ENCODE assay signal across 19 cellular contexts in genomic region chr1:184034761-184035379, GRCh38. TPM values are rescaled to one million over a fixed set of nuclear protein-coding genes. Genes with fewer than 3 reads are reported as not detected.
DNase-seq lines count a peak whose midpoint lies in the region; ATAC-seq, FAIRE-seq and TF ChIP-seq lines count a peak whose summit lies in the region.
"Had no signal": no experiment of that assay in that cellular context is flagged by ENCODE, and none has a peak within 500 bp of the region (broad histone marks: within the 10 kb centered on the region; RNA-seq: fewer than 3 reads in every experiment).

No MANE protein-coding gene starts in this region.

- H3K27me3 Mint-ChIP-seq in neural crest cell (ENCODE audit: low read depth): peaks cover 8% of the 10 kb centered on the region

- no peak for FAIRE-seq in HepG2 (lab: Jason Lieb, UNC)

- H4K20me1 ChIP-seq in HepG2 (ENCODE audit: insufficient read depth, low read length): no peaks in the 10 kb centered on the region

- H3K79me2 ChIP-seq in HepG2 (ENCODE audit: insufficient read depth, low read length): no peaks in the 10 kb centered on the region

- no TSS peak for BruUV-seq in HepG2 (replicated peaks; lab: Mats Ljungman, UMichigan)

- TF ChIP-seq CTCF in HepG2 (CRISPR knock-in tag; IDR thresholded peaks at IDR 0.05) (no peak), right lobe of liver (IDR thresholded peaks at IDR 0.05) (no peak), neural crest cell (conservative IDR thresholded peaks at IDR 0.05) (no peak), coronary artery (IDR thresholded peaks at IDR 0.05) (no peak)

- intact Hi-C loops in HepG2 (cut with micrococcal nuclease; ENCODE audit: unreplicated experiment) (loop anchor here (5.0 to 10.0 kb wide), 2 partner anchors 38 to 190 kb away; no protein-coding TSS in a partner anchor), right lobe of liver (cut with DNase I) (no loop called here)

- H3K9me3 Mint-ChIP-seq in neural crest cell: no peaks in the 10 kb centered on the region
- H3K9me3 Mint-ChIP-seq: CD4-positive, alpha-beta T cell had no signal

- peak overlapping the region; percentile 68 for H3K4me3 Mint-ChIP-seq in neural crest cell

- DNase-seq in HepG2 (ENCODE audit: low spot score) (peak; percentile 24), right lobe of liver (no peak), caudate nucleus (lab: John Stamatoyannopoulos, UW) (no peak), neural crest cell (ENCODE audit: low read depth, low spot score) (no peak), coronary artery (ENCODE audit: low spot score) (no peak), NCI-H2227 treated with DMSO at 0.1 percent for 48 hours (lab: John Stamatoyannopoulos, UW) (no peak)
- DNase-seq: CD4-positive, alpha-beta T cell; DMS153; GF-D8; GM23248; HCEC 1CT; MV-4-11; NCI-H1694 treated with DMSO at 0.1 percent for 48 hours; NCI-H510A treated with DMSO at 0.1 percent for 48 hours; PC-3; RPMI8226; SHP77 treated with DMSO at 0.1 percent for 48 hours had no signal

- peaks cover 1 to 47% of the 10 kb centered on the region in 2 experiments; a peak in 4 of 5 replicates for H3K27me3 ChIP-seq in HepG2 (ENCODE audit: control insufficient read depth in 1 of 2, insufficient read depth in 2 of 2, low read length in 2 of 2)
- peaks cover 0 to 7% of the 10 kb centered on the region in 2 donors for H3K27me3 ChIP-seq in right lobe of liver

- no peak for TF ChIP-seq RAD21 in HepG2 (CRISPR knock-in tag; IDR thresholded peaks at IDR 0.05)

- in situ Hi-C loops in HepG2 (cut with HindIII; ENCODE audit: extremely low pct_ligation_motif_present, low pct_unique_long_range_greater_than_20kb): no loop called here

- CTCF ChIA-PET in HepG2 (lab: Yijun Ruan, JAX; ENCODE audit: low intra/inter-chr PET ratio, low total read pairs): no interaction called here

- H3K4me2 ChIP-seq in HepG2 (ENCODE audit: low read depth, low read length): no peak overlapping the region

- H3K27ac ChIP-seq in HepG2 (ENCODE audit: extremely low read length, insufficient read depth, low read length) (no peak overlapping the region), right lobe of liver (no peak overlapping the region), caudate nucleus (ENCODE audit: low read depth, low read length) (peak overlapping the region; percentile 96), coronary artery (no peak overlapping the region)
- H3K27ac ChIP-seq: GM23248 had no signal

- H3K36me3 ChIP-seq in HepG2 (replicated peaks in 1 of 2; ENCODE audit: control insufficient read depth in 1 of 2, insufficient read depth in 2 of 2, low read length in 2 of 2) (no peaks in the 10 kb centered on the region), right lobe of liver (no peaks in the 10 kb centered on the region)

- H3K9me3 ChIP-seq in HepG2 (ENCODE audit: low read length) (no peaks in the 10 kb centered on the region), right lobe of liver (no peaks in the 10 kb centered on the region)
- H3K9me3 ChIP-seq: Caco-2 had no signal

- H3K27ac Mint-ChIP-seq in neural crest cell (ENCODE audit: unreplicated experiment): no peak overlapping the region
- H3K27ac Mint-ChIP-seq: CD4-positive, alpha-beta T cell had no signal

- no peaks in the 10 kb centered on the region for H3K36me3 Mint-ChIP-seq in neural crest cell (ENCODE audit: low read depth)

- H2AFZ ChIP-seq in HepG2 (ENCODE audit: low read length): no peak overlapping the region
- H2AFZ ChIP-seq: GM23248 had no signal

- H3K4me3 ChIP-seq in HepG2 (replicated peaks in 1 of 3; ENCODE audit: insufficient read depth in 1 of 3, low read depth in 2 of 3, low read length in 3 of 3): no peak overlapping the region
- no peak overlapping the region for H3K4me3 ChIP-seq in right lobe of liver
- no peak overlapping the region for H3K4me3 ChIP-seq in coronary artery
- H3K4me3 ChIP-seq: GM23248 had no signal

- H3K4me1 ChIP-seq in HepG2 (ENCODE audit: insufficient read depth, low read length) (peaks cover 31% of the 10 kb centered on the region), right lobe of liver (peaks cover 0 to 10% (median 0%) of the 10 kb centered on the region in 4 donors)

- TF ChIP-seq EP300 in HepG2 (IDR thresholded peaks at IDR 0.05; ENCODE audit: low read depth in 2 of 2, low read length in 2 of 2) (no peak), HepG2 (CRISPR knock-in tag; IDR thresholded peaks at IDR 0.05; ENCODE audit: borderline replicate concordance) (no peak)

- POLR2A ChIA-PET in HepG2 (lab: Yijun Ruan, JAX): interaction anchor here (0.6 kb wide), 1 partner anchor 12 kb away, joined by 3 read pairs; no protein-coding TSS in a partner anchor

- no peak overlapping the region for H3K9ac ChIP-seq in HepG2 (ENCODE audit: insufficient read depth, low read depth, low read length)
- H3K9ac ChIP-seq: GM23248 had no signal

- TF ChIP-seq POLR2A in HepG2 (IDR thresholded peaks at IDR 0.05; ENCODE audit: insufficient read depth in 1 of 2, low read depth in 2 of 2, low read length in 2 of 2) (no peak), right lobe of liver (IDR thresholded peaks at IDR 0.05) (no peak)

- ATAC-seq in HepG2 (no peak), right lobe of liver (no peak), GM18519 (IDR thresholded peaks at IDR 0.05; ENCODE audit: low FRiP score, unreplicated experiment) (no peak)
- ATAC-seq: PC-3 had no signal

- WGBS in HepG2 (ENCODE audit: low lambda C conversion rate): 10% methylated on average over 2 of the region's 2 CpGs
- 81% methylated on average over 2 of the region's 2 CpGs for WGBS in right lobe of liver (ENCODE audit: insufficient coverage, low coverage, low lambda C conversion rate, missing lambda C conversion rate)

- H3K4me1 Mint-ChIP-seq in neural crest cell: peaks cover 56% of the 10 kb centered on the region

RNA-seq across cellular contexts. Expression of gene COLGALT2, which starts 2.7 kb away (rescaled TPM):
- 3.4 and 6.2 TPM in 2 replicates for total RNA-seq in HepG2 (2016; rRNA removed; fragmentation: Illumina TruSeq; extraction: Trizol)
- total RNA-seq in HepG2 (2016; cell fraction: cytosol; rRNA removed; fragmentation: Illumina TruSeq; extraction: Trizol; ENCODE audit: low read depth): 0.44 and 0.81 TPM in 2 replicates
- total RNA-seq in HepG2 (2016; cell fraction: insoluble cytoplasmic fraction; rRNA removed; fragmentation: Illumina TruSeq; extraction: Trizol): 3.4 and 6.0 TPM in 2 replicates
- total RNA-seq in HepG2 (2016; cell fraction: membrane; rRNA removed; fragmentation: Illumina TruSeq; extraction: Trizol): 2.0 and 2.2 TPM in 2 replicates
- 9.4 and 12.5 TPM in 2 replicates for total RNA-seq in HepG2 (2016; cell fraction: nucleus; rRNA removed; fragmentation: Illumina TruSeq; extraction: Trizol)
- 2.4 and 3.3 TPM in 2 replicates for polyA plus RNA-seq in HepG2 (2011; rRNA removed)
- 2.5 and 3.3 TPM in 2 replicates for polyA plus RNA-seq in HepG2 (2011; cell fraction: cytosol; rRNA removed)
- polyA plus RNA-seq in HepG2 (2011; cell fraction: nucleus; rRNA removed): 4.9 and 8.5 TPM in 2 replicates
- 0.56 and 1.7 TPM in 2 replicates for polyA plus RNA-seq in HepG2 (2012)
- 0.26 and 0.44 TPM in 2 replicates for polyA plus RNA-seq in HepG2 (2016; cell fraction: cytosol; fragmentation: Illumina TruSeq; extraction: Trizol; ENCODE audit: low read depth)
- 3.1 and 3.2 TPM in 2 replicates for polyA plus RNA-seq in HepG2 (2016; cell fraction: insoluble cytoplasmic fraction; fragmentation: Illumina TruSeq; extraction: Trizol; ENCODE audit: low read depth)
- 0.97 and 1.1 TPM in 2 replicates for polyA plus RNA-seq in HepG2 (2016; cell fraction: membrane; fragmentation: Illumina TruSeq; extraction: Trizol; ENCODE audit: low read depth)
- 11.0 and 13.1 TPM in 2 replicates for polyA plus RNA-seq in HepG2 (2016; cell fraction: nucleus; fragmentation: Illumina TruSeq; extraction: Trizol; ENCODE audit: insufficient read depth, low read depth)
- polyA minus RNA-seq in HepG2 (2011; rRNA and poly(A)+ RNA removed; ENCODE audit: low replicate concordance): 4.2 TPM in 1 of 2 replicates, not detected in the other
- 2.5 and 3.3 TPM in 2 replicates for polyA minus RNA-seq in HepG2 (2011; cell fraction: cytosol; rRNA and poly(A)+ RNA removed)
- polyA minus RNA-seq in HepG2 (2011; cell fraction: nucleus; rRNA and poly(A)+ RNA removed): 7.1 and 11.3 TPM in 2 replicates
- total RNA-seq in right lobe of liver: under 1 TPM in 5 of 6 experiments, not detected in 1; 0.04 to 0.20 (median 0.17) TPM
- total RNA-seq in neural crest cell: 15.8 and 16.0 TPM in 2 replicates

RNA-seq across cellular contexts. Expression of gene TSEN15, which starts 16.7 kb away (rescaled TPM):
- 35.8 and 44.3 TPM in 2 replicates for total RNA-seq in HepG2 (2016; rRNA removed; fragmentation: Illumina TruSeq; extraction: Trizol)
- total RNA-seq in HepG2 (2016; cell fraction: cytosol; rRNA removed; fragmentation: Illumina TruSeq; extraction: Trizol; ENCODE audit: low read depth): 6.4 and 7.5 TPM in 2 replicates
- 36.8 and 49.9 TPM in 2 replicates for total RNA-seq in HepG2 (2016; cell fraction: insoluble cytoplasmic fraction; rRNA removed; fragmentation: Illumina TruSeq; extraction: Trizol)
- 22.1 and 23.2 TPM in 2 replicates for total RNA-seq in HepG2 (2016; cell fraction: membrane; rRNA removed; fragmentation: Illumina TruSeq; extraction: Trizol)
- total RNA-seq in HepG2 (2016; cell fraction: nucleus; rRNA removed; fragmentation: Illumina TruSeq; extraction: Trizol): 36.7 and 39.0 TPM in 2 replicates
- polyA plus RNA-seq in HepG2 (2011; rRNA removed): 17.3 and 25.6 TPM in 2 replicates
- 14.6 and 16.8 TPM in 2 replicates for polyA plus RNA-seq in HepG2 (2011; cell fraction: cytosol; rRNA removed)
- 13.5 and 15.7 TPM in 2 replicates for polyA plus RNA-seq in HepG2 (2011; cell fraction: nucleus; rRNA removed)
- 16.8 and 18.5 TPM in 2 replicates for polyA plus RNA-seq in HepG2 (2012)
- polyA plus RNA-seq in HepG2 (2016; cell fraction: cytosol; fragmentation: Illumina TruSeq; extraction: Trizol; ENCODE audit: low read depth): 8.7 and 10.5 TPM in 2 replicates
- 48.1 and 51.6 TPM in 2 replicates for polyA plus RNA-seq in HepG2 (2016; cell fraction: insoluble cytoplasmic fraction; fragmentation: Illumina TruSeq; extraction: Trizol; ENCODE audit: low read depth)
- 21.2 and 22.4 TPM in 2 replicates for polyA plus RNA-seq in HepG2 (2016; cell fraction: membrane; fragmentation: Illumina TruSeq; extraction: Trizol; ENCODE audit: low read depth)
- 45.6 and 47.3 TPM in 2 replicates for polyA plus RNA-seq in HepG2 (2016; cell fraction: nucleus; fragmentation: Illumina TruSeq; extraction: Trizol; ENCODE audit: insufficient read depth, low read depth)
- 28.6 and 45.4 TPM in 2 replicates for polyA minus RNA-seq in HepG2 (2011; rRNA and poly(A)+ RNA removed; ENCODE audit: low replicate concordance)
- 16.8 and 22.4 TPM in 2 replicates for polyA minus RNA-seq in HepG2 (2011; cell fraction: cytosol; rRNA and poly(A)+ RNA removed)
- polyA minus RNA-seq in HepG2 (2011; cell fraction: nucleus; rRNA and poly(A)+ RNA removed): 74.5 and 82.7 TPM in 2 replicates
- total RNA-seq in right lobe of liver: 10 to 100 TPM in 5 of 6 experiments, 1 to 10 TPM in 1; 9.6 to 17.1 (median 11.3) TPM
- 50.2 and 50.5 TPM in 2 replicates for total RNA-seq in neural crest cell
